Comparison of ENCODE assay signal across 20 cellular contexts in the genomic region with DNA sequence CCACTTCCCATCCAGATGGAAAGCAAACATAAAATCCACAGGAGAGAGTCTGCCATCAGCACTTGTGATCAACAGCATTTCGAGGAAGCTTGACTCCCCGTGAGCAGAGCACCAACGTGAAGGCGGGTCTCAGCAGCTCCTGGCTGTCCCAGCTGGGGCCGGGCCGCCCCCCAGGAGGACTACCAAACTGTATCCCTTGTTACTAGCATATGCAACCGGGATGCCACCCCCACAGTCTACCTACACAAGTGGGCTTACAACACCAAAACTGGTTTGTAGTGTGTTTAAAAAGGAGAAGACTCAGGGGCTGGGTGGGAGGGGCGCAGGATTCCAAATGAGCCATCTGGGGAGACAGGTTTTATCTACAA.
DNase-seq lines count a peak whose midpoint lies in the region; ATAC-seq and TF ChIP-seq lines count a peak whose summit lies in the region.
"Had no signal": no experiment of that assay in that cellular context is flagged by ENCODE, and none has a peak within 500 bp of the region (broad histone marks: within the 10 kb centered on the region; RNA-seq: fewer than 3 reads in every experiment).

No MANE protein-coding gene starts in this region.

- peak overlapping the region in 4 of 11 experiments; percentile 44 to 57 (median 48); a peak in 8 of 22 replicates for H3K27ac ChIP-seq in BLaER1 treated with 17β-estradiol and CSF1 and Interleukin-3, amounts not matched to agents 10 nM and 100 nM
- no peak overlapping the region for H3K27ac ChIP-seq in PC-9
- no peak overlapping the region for H3K27ac ChIP-seq in uterus
- H3K27ac ChIP-seq: RWPE1 had no signal

- no TSS peak for BruUV-seq in PC-9 (replicated peaks; lab: Mats Ljungman, UMichigan)

- peak overlapping the region; percentile 64 to 95 (median 80) for H3K4me2 ChIP-seq in BLaER1 treated with 17β-estradiol and CSF1 and Interleukin-3, amounts not matched to agents 10 nM and 100 nM
- H3K4me2 ChIP-seq in PC-9, result no peak overlapping the region
- H3K4me2 ChIP-seq: SK-N-SH had no signal

- H3K4me3 ChIP-seq in BLaER1 treated with 17β-estradiol and CSF1 and Interleukin-3, amounts not matched to agents 10 nM and 100 nM, result peak overlapping the region in 2 of 10 experiments; percentile 26 to 28; a peak in 2 of 20 replicates
- no peak overlapping the region for H3K4me3 ChIP-seq in PC-9
- H3K4me3 ChIP-seq in uterus, result no peak overlapping the region

- peak overlapping the region in 5 of 11 experiments; percentile 34 to 65 (median 44); a peak in 7 of 22 replicates for H3K9ac ChIP-seq in BLaER1 treated with 17β-estradiol and CSF1 and Interleukin-3, amounts not matched to agents 10 nM and 100 nM
- H3K9ac ChIP-seq: SK-N-SH had no signal

- peak overlapping the region in 2 of 3 donors; percentile 41 to 45 for H3K27ac Mint-ChIP-seq in IgD-negative memory B cell
- H3K27ac Mint-ChIP-seq in WTC11, result peak overlapping the region; percentile 12; the same call in 1 of the 2 replicates
- peak overlapping the region; percentile 0 for H3K27ac Mint-ChIP-seq in neural crest cell (ENCODE audit: unreplicated experiment)
- H3K27ac Mint-ChIP-seq: CD8-positive, alpha-beta T cell had no signal

- H3K27me3 Mint-ChIP-seq in IgD-negative memory B cell, result no peaks in the 10 kb centered on the region
- no peaks in the 10 kb centered on the region for H3K27me3 Mint-ChIP-seq in WTC11 (ENCODE audit: low read depth)
- H3K27me3 Mint-ChIP-seq in neural crest cell (ENCODE audit: low read depth), result no peaks in the 10 kb centered on the region

- no peak for TF ChIP-seq POLR2A in uterus (IDR thresholded peaks at IDR 0.05)

- H3K36me3 Mint-ChIP-seq in IgD-negative memory B cell (peaks cover 2% of the 10 kb centered on the region), WTC11 (peaks cover 2% of the 10 kb centered on the region; the same call in 1 of the 2 replicates), neural crest cell (ENCODE audit: low read depth) (peaks cover 2% of the 10 kb centered on the region)

- H3K9me2 ChIP-seq in PC-9 (ENCODE audit: insufficient read depth), result no peaks in the 10 kb centered on the region
- H3K9me2 ChIP-seq: SK-N-SH had no signal

- peaks cover 2 to 17% (median 14%) of the 10 kb centered on the region in 3 donors for H3K4me1 Mint-ChIP-seq in IgD-negative memory B cell
- peaks cover 32% of the 10 kb centered on the region for H3K4me1 Mint-ChIP-seq in WTC11
- H3K4me1 Mint-ChIP-seq in neural crest cell, result peaks cover 41% of the 10 kb centered on the region

- H3K36me3 ChIP-seq in BLaER1 treated with 17β-estradiol and CSF1 and Interleukin-3, amounts not matched to agents 10 nM and 100 nM, result peaks cover 0 to 5% (median 0%) of the 10 kb centered on the region in 11 experiments; a peak in 2 of 22 replicates
- H3K36me3 ChIP-seq in PC-9 (ENCODE audit: low read depth) (no peaks in the 10 kb centered on the region), uterus (no peaks in the 10 kb centered on the region)

- H2AFZ ChIP-seq in PC-9, result no peak overlapping the region

- H3K27me3 ChIP-seq in BLaER1 treated with 17β-estradiol and CSF1 and Interleukin-3, amounts not matched to agents 10 nM and 100 nM, result no peaks in the 10 kb centered on the region
- H3K27me3 ChIP-seq in PC-9 (ENCODE audit: insufficient read depth, low read depth) (no peaks in the 10 kb centered on the region), uterus (no peaks in the 10 kb centered on the region)

- no peaks in the 10 kb centered on the region for H3K9me3 Mint-ChIP-seq in IgD-negative memory B cell
- H3K9me3 Mint-ChIP-seq in WTC11, result peaks cover 14% of the 10 kb centered on the region
- peaks cover 5% of the 10 kb centered on the region for H3K9me3 Mint-ChIP-seq in neural crest cell

- POLR2A ChIA-PET in WTC11 (lab: Charles Lee), result no interaction called here
- POLR2A ChIA-PET in PC-9 (lab: Charles Lee; ENCODE audit: unreplicated experiment), result no interaction called here

- TF ChIP-seq CTCF in WTC11 (IDR thresholded peaks at IDR 0.05), result no peak
- no peak for TF ChIP-seq CTCF in neural crest cell (conservative IDR thresholded peaks at IDR 0.05)
- no peak for TF ChIP-seq CTCF in PC-9 (conservative IDR thresholded peaks at IDR 0.05)
- no peak for TF ChIP-seq CTCF in uterus (IDR thresholded peaks at IDR 0.05)

- H3F3A ChIP-seq in PC-9 (ENCODE audit: insufficient read depth, low read depth), result peaks cover 20% of the 10 kb centered on the region

- intact Hi-C loops in posterior cingulate gyrus (cut with DNase I) (no loop called here), PC-9 (cut with micrococcal nuclease; ENCODE audit: unreplicated experiment) (no loop called here), uterus (cut with DNase I; ENCODE audit: low total_unique reads) (no loop called here)

- DNase-seq in WTC11 (ENCODE audit: low spot score) (no peak), neural crest cell (ENCODE audit: low read depth, low spot score) (no peak), posterior cingulate gyrus (no peak), PC-9 (no peak), uterus (no peak)
- DNase-seq: C1 segment of cervical spinal cord; CD8-positive, alpha-beta T cell; DMS53; EL; GF-D8; KG1; NCI-H1105; NCI-H226; NCI-H510A treated with DMSO at 0.1 percent for 48 hours; SIG-M5; SK-N-SH had no signal

- no peaks in the 10 kb centered on the region; the same call in 1 of the 2 replicates for H3K79me2 ChIP-seq in PC-9 (ENCODE audit: low read depth)

- H3K4me3 Mint-ChIP-seq in IgD-negative memory B cell (peak overlapping the region in 2 of 4 donors; percentile 11 to 23), WTC11 (no peak overlapping the region), neural crest cell (no peak overlapping the region)
- H3K4me3 Mint-ChIP-seq: CD8-positive, alpha-beta T cell had no signal

- H3K9me3 ChIP-seq in BLaER1 treated with 17β-estradiol and CSF1 and Interleukin-3, amounts not matched to agents 10 nM and 100 nM (replicated peaks in 1 of 11), result peaks cover 0 to 19% (median 9%) of the 10 kb centered on the region in 11 experiments; a peak in 9 of 22 replicates
- H3K9me3 ChIP-seq in PC-9 (ENCODE audit: insufficient read depth, low read depth) (no peaks in the 10 kb centered on the region), uterus (no peaks in the 10 kb centered on the region)
- H3K9me3 ChIP-seq: SK-N-SH had no signal

- ATAC-seq in WTC11 (peak; percentile 36; the same call in 1 of the 2 replicates), HG03025 (IDR thresholded peaks at IDR 0.05; ENCODE audit: low FRiP score, unreplicated experiment) (no peak)
- ATAC-seq: CD8-positive, alpha-beta T cell had no signal

- peaks cover 0 to 25% (median 0%) of the 10 kb centered on the region in 11 experiments; a peak in 4 of 22 replicates for H4K20me1 ChIP-seq in BLaER1 treated with 17β-estradiol and CSF1 and Interleukin-3, amounts not matched to agents 10 nM and 100 nM
- no peaks in the 10 kb centered on the region for H4K20me1 ChIP-seq in PC-9 (ENCODE audit: insufficient read depth)

- CTCF ChIA-PET in WTC11 (lab: Charles Lee), result interaction anchor here (1.8 to 3.1 kb wide), 3 partner anchors 15 to 185 kb away, joined by 7 to 23 read pairs (median 13); no protein-coding TSS in a partner anchor
- CTCF ChIA-PET in PC-9 (lab: Charles Lee), result no interaction called here

- H3K4me1 ChIP-seq in BLaER1 treated with 17β-estradiol and CSF1 and Interleukin-3, amounts not matched to agents 10 nM and 100 nM, result peaks cover 52 to 76% (median 71%) of the 10 kb centered on the region in 10 experiments
- peaks cover 33% of the 10 kb centered on the region for H3K4me1 ChIP-seq in PC-9 (replicated peaks; ENCODE audit: insufficient read depth)
- no peaks in the 10 kb centered on the region for H3K4me1 ChIP-seq in uterus

TF ChIP-seq in WTC11, 78 proteins besides CTCF, POLR2A, EP300 and RAD21:
- no peak for TF ChIP-seq SMAD4 (CRISPR knock-in tag; IDR thresholded peaks at IDR 0.05)
- no peak for TF ChIP-seq CBFB (CRISPR knock-in tag; IDR thresholded peaks at IDR 0.05; ENCODE audit: low read depth)
- TF ChIP-seq MXD4 (CRISPR knock-in tag; IDR thresholded peaks at IDR 0.05; ENCODE audit: borderline replicate concordance), result no peak
- TF ChIP-seq, protein P1, sequence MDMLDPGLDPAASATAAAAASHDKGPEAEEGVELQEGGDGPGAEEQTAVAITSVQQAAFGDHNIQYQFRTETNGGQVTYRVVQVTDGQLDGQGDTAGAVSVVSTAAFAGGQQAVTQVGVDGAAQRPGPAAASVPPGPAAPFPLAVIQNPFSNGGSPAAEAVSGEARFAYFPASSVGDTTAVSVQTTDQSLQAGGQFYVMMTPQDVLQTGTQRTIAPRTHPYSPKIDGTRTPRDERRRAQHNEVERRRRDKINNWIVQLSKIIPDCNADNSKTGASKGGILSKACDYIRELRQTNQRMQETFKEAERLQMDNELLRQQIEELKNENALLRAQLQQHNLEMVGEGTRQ (CRISPR knock-in tag; IDR thresholded peaks at IDR 0.05), result no peak
